In genomic region chr20:58746551-58747399, GRCh38 we compare ENCODE assay signal across 24 cellular contexts. TPM values are rescaled to one million over a fixed set of nuclear protein-coding genes. Genes with fewer than 3 reads are reported as not detected.
DNase-seq lines count a peak whose midpoint lies in the region; ATAC-seq and TF ChIP-seq lines count a peak whose summit lies in the region.
"Had no signal": no experiment of that assay in that cellular context is flagged by ENCODE, and none has a peak within 500 bp of the region (broad histone marks: within the 10 kb centered on the region; RNA-seq: fewer than 3 reads in every experiment).

No MANE protein-coding gene starts in this region.

- TF ChIP-seq CTCF in MM.1S (IDR thresholded peaks at IDR 0.05; ENCODE audit: low read length), result no peak
- no peak for TF ChIP-seq CTCF in breast epithelium (IDR thresholded peaks at IDR 0.05)

- TF ChIP-seq POLR2A in breast epithelium (IDR thresholded peaks at IDR 0.05), result no peak

- no peak overlapping the region for H3K4me3 ChIP-seq in right cardiac atrium (ENCODE audit: low read length)
- H3K4me3 ChIP-seq in MM.1S (ENCODE audit: low read length), result no peak overlapping the region
- no peak overlapping the region for H3K4me3 ChIP-seq in breast epithelium
- H3K4me3 ChIP-seq: A549, heart left ventricle had no signal

- 39% methylated on average over 19 of the region's 19 CpGs for WGBS in right cardiac atrium

- no peaks in the 10 kb centered on the region for H3K79me2 ChIP-seq in MM.1S (ENCODE audit: low read length)

- H3F3A ChIP-seq in MM.1S (ENCODE audit: insufficient read depth, low read length), result no peaks in the 10 kb centered on the region

- H3K9me3 ChIP-seq in right cardiac atrium (ENCODE audit: control insufficient read depth, low read length) (no peaks in the 10 kb centered on the region), MM.1S (replicated peaks; ENCODE audit: insufficient read depth, low read length) (no peaks in the 10 kb centered on the region), breast epithelium (no peaks in the 10 kb centered on the region)
- H3K9me3 ChIP-seq: A549, heart left ventricle had no signal

- no peak overlapping the region for H3K9ac ChIP-seq in MM.1S (ENCODE audit: low read length)

- H3K4me2 ChIP-seq in MM.1S (ENCODE audit: low read depth, low read length), result no peak overlapping the region
- H3K4me2 ChIP-seq: A549 had no signal

- DNase-seq in right cardiac atrium, result no peak
- DNase-seq in Right ventricle myocardium superior, result no peak
- DNase-seq in astrocyte of the hippocampus (ENCODE audit: low read depth, low spot score), result peak; percentile 4
- DNase-seq in glomerular visceral epithelial cell (ENCODE audit: extremely low spot score), result peak; percentile 8
- DNase-seq in NCI-H2227 (lab: John Stamatoyannopoulos, UW; ENCODE audit: unreplicated experiment), result no peak
- no peak for DNase-seq in GM19238 (ENCODE audit: insufficient read length, low spot score)
- no peak for DNase-seq in MM.1S
- no peak for DNase-seq in breast epithelium (ENCODE audit: low spot score in 2 of 2)
- DNase-seq: activated CD4-positive, alpha-beta T cell treated with anti-CD3 and anti-CD28 coated beads for 36 hours; activated gamma-delta T cell; activated naive CD8-positive, alpha-beta T cell treated with anti-CD3 and anti-CD28 coated beads, Interleukin-2, amount 10 ng/mL, durations not matched to agents 7 days and 5 days; CD8-positive, alpha-beta T cell; DMS 273 treated with DMSO at 0.1 percent for 48 hours; GOT3; heart left ventricle; kidney; mammary epithelial cell; NCI-H1417; NCI-H2081; NCI-H345; NCI-H82; stimulated activated naive CD8-positive, alpha-beta T cell treated with anti-CD3 and anti-CD28 coated beads, Interleukin-15, Interleukin-2, amounts not matched to agents 100 U/mL and 50 U/mL, for 24 hours had no signal

- intact Hi-C loops in right cardiac atrium (cut with DNase I) (no loop called here), Right ventricle myocardium superior (cut with DNase I) (no loop called here), breast epithelium (cut with DNase I; ENCODE audit: low total_unique reads) (no loop called here)

- ATAC-seq in right cardiac atrium (peak; percentile 37 to 90), Right ventricle myocardium superior (ENCODE audit: poor library complexity) (no peak)
- ATAC-seq: A549; activated CD4-positive, alpha-beta T cell treated with anti-CD3 and anti-CD28 coated beads for 36 hours; CD8-positive, alpha-beta T cell; stimulated activated naive CD8-positive, alpha-beta T cell treated with anti-CD3 and anti-CD28 coated beads, Interleukin-15, Interleukin-2, amounts not matched to agents 100 U/mL and 50 U/mL, for 24 hours had no signal

- H3K4me1 ChIP-seq in right cardiac atrium (ENCODE audit: control insufficient read depth, insufficient read depth, low read length) (no peaks in the 10 kb centered on the region), MM.1S (ENCODE audit: low read length) (no peaks in the 10 kb centered on the region), breast epithelium (no peaks in the 10 kb centered on the region)
- H3K4me1 ChIP-seq: A549 had no signal

- H4K20me1 ChIP-seq in MM.1S (ENCODE audit: insufficient read depth, low read length), result no peaks in the 10 kb centered on the region

- H3K36me3 ChIP-seq in MM.1S (replicated peaks; ENCODE audit: insufficient read depth, low read length), result no peaks in the 10 kb centered on the region
- no peaks in the 10 kb centered on the region for H3K36me3 ChIP-seq in breast epithelium
- H3K36me3 ChIP-seq: heart left ventricle had no signal

- H3K27me3 ChIP-seq in right cardiac atrium (ENCODE audit: control insufficient read depth, insufficient read depth), result no peaks in the 10 kb centered on the region
- peaks cover 82% of the 10 kb centered on the region for H3K27me3 ChIP-seq in MM.1S (replicated peaks; ENCODE audit: insufficient read depth, low read length)
- peaks cover 0 to 25% of the 10 kb centered on the region in 2 donors for H3K27me3 ChIP-seq in breast epithelium

- H3K9me2 ChIP-seq in MM.1S (replicated peaks; ENCODE audit: insufficient read depth, low read length), result no peaks in the 10 kb centered on the region

- no peak overlapping the region for H3K27ac ChIP-seq in right cardiac atrium (ENCODE audit: low read length)
- no peak overlapping the region for H3K27ac ChIP-seq in MM.1S (ENCODE audit: low read length)
- H3K27ac ChIP-seq in breast epithelium, result no peak overlapping the region
- H3K27ac ChIP-seq: A549, heart left ventricle, RWPE1 had no signal

- H2AFZ ChIP-seq in MM.1S (ENCODE audit: low read length), result no peak overlapping the region

RNA-seq across cellular contexts. Expression of gene NPEPL1, which starts 54.2 kb away (rescaled TPM):
- 10 to 100 TPM; 22.0 to 28.8 (median 23.0) TPM for total RNA-seq in right cardiac atrium
- polyA plus RNA-seq in right cardiac atrium, result 26.1 TPM
- total RNA-seq in Right ventricle myocardium superior, result 24.4 TPM
- 10 to 100 TPM; 26.8 to 35.7 (median 30.8) TPM for total RNA-seq in breast epithelium

Comparison
In these comparisons a context has a peak if more than half of its experiments do, and no peak if none do; other contexts are left out.
1. DNase-seq: peak in astrocyte of the hippocampus (single experiment) and glomerular visceral epithelial cell (single experiment); none in right cardiac atrium (0 of 3), Right ventricle myocardium superior (single experiment), NCI-H2227 (single experiment), GM19238 (single experiment), MM.1S (single experiment) and breast epithelium (0 of 2).